ENCODE assay signal across 1 cellular context in the genomic region with DNA sequence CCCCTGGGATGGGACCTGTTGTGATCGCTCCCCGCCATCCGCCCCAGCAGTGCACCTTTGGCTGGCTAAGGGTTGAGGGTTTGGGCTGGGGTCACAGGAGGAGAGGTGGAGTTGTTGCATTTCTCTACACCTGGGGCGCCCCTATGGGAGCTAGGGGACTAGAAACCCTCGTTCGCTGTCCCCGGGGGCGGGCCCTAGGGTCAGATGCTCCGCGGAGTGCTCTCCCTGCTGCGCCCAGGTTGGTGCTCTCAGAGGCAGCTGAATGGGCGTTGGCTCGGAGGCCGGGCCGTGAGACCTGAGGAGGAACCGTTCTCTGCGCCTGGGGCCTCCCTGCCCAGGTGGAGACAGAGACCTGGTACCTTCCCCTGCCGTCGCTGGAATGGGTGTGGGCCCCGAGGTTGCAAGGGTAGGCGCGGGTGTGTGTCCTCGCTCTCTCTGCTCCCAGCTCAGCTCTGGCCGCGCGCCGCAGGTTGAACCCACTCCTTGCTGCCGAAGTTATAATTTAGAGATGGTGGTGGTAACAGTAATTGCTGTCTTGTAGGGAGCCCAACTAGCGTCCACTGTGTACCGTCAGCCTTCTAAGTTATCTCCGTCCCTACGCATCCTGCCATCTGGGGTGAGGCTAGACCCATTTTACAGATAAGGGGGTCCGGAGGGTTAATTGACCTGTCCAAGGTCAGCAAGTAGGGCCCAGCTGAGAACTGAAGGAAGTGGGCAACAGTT.
TF ChIP-seq lines count a peak whose summit lies in the region.

No MANE protein-coding gene starts in this region.

TF ChIP-seq in HEK293T, 16 proteins besides CTCF, POLR2A, EP300 and RAD21 (continued from another document):
- TF ChIP-seq PKNOX1 (IDR thresholded peaks at IDR 0.05): no peak
- no peak for TF ChIP-seq FOXM1 (IDR thresholded peaks at IDR 0.05; ENCODE audit: borderline replicate concordance)
- TF ChIP-seq ARNT (IDR thresholded peaks at IDR 0.05): no peak
- TF ChIP-seq ZNF384 (IDR thresholded peaks at IDR 0.05): no peak
- TF ChIP-seq CTBP1 (IDR thresholded peaks at IDR 0.05; ENCODE audit: borderline replicate concordance): no peak
- no peak for TF ChIP-seq SUZ12 (IDR thresholded peaks at IDR 0.05)
TF ChIP-seq in HEK293T: peak in this region for 0.
